12 cellular contexts compared by ENCODE assay signal in the genomic region with DNA sequence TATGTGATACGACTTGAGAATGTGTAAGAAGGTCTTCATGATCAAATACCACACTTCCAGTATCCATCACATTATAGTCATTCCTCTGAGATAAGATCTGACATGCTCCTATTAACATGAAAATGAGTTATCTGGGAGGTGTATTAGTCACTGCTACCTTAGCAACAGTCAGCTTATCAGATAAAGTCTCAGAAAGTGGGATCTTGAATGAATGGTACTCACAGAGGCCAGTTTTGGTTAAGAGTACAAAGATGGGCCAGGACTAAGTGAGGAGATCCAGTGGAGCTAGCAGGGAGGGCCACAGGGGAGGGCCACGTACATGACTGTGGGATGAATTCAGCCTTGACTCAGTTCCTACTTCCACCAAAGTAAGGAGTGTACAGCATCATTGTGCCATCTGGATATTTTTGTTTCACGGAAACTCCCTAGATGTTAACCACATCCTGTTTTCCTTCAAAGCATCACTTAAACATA.
DNase-seq lines count a peak whose midpoint lies in the region; ATAC-seq and TF ChIP-seq lines count a peak whose summit lies in the region.
"Had no signal": no experiment of that assay in that cellular context is flagged by ENCODE, and none has a peak within 500 bp of the region (broad histone marks: within the 10 kb centered on the region; RNA-seq: fewer than 3 reads in every experiment).

No MANE protein-coding gene starts in this region.

- peak overlapping the region; percentile 14 for H3K27ac Mint-ChIP-seq in T-helper 2 cell treated with Interferon-gamma antibody and Interleukin-4, amounts not matched to agents 5 μg/mL and 100 μg/mL, for 36 hours
- H3K27ac Mint-ChIP-seq: activated naive CD8-positive, alpha-beta T cell treated with anti-CD3 and anti-CD28 coated beads, Interleukin-2, amount 10 ng/mL, durations not matched to agents 7 days and 5 days had no signal

- H3K36me3 Mint-ChIP-seq in T-helper 2 cell treated with Interferon-gamma antibody and Interleukin-4, amounts not matched to agents 5 μg/mL and 100 μg/mL, for 36 hours (ENCODE audit: low read depth): no peaks in the 10 kb centered on the region
- H3K36me3 Mint-ChIP-seq: activated naive CD8-positive, alpha-beta T cell treated with anti-CD3 and anti-CD28 coated beads, Interleukin-2, amount 10 ng/mL, durations not matched to agents 7 days and 5 days had no signal

- 54 to 56% methylated on average over 3 of the region's 3 CpGs for WGBS in body of pancreas, 2 donors

- no peaks in the 10 kb centered on the region for H3K4me1 ChIP-seq in effector memory CD4-positive, alpha-beta T cell (ENCODE audit: control insufficient read depth, insufficient read depth, low read length, poor library complexity, severe bottlenecking)
- no peaks in the 10 kb centered on the region for H3K4me1 ChIP-seq in body of pancreas
- H3K4me1 ChIP-seq: transverse colon had no signal

- TF ChIP-seq CTCF in body of pancreas (IDR thresholded peaks at IDR 0.05): no peak

- TF ChIP-seq POLR2A in body of pancreas (IDR thresholded peaks at IDR 0.05): no peak

- no peak overlapping the region for H3K27ac ChIP-seq in effector memory CD4-positive, alpha-beta T cell (ENCODE audit: insufficient read depth, low read length, poor library complexity, severe bottlenecking)
- H3K27ac ChIP-seq in body of pancreas: no peak overlapping the region
- H3K27ac ChIP-seq: transverse colon had no signal

- no peaks in the 10 kb centered on the region for H3K27me3 Mint-ChIP-seq in T-helper 2 cell treated with Interferon-gamma antibody and Interleukin-4, amounts not matched to agents 5 μg/mL and 100 μg/mL, for 36 hours (ENCODE audit: low read depth)
- H3K27me3 Mint-ChIP-seq: activated naive CD8-positive, alpha-beta T cell treated with anti-CD3 and anti-CD28 coated beads, Interleukin-2, amount 10 ng/mL, durations not matched to agents 7 days and 5 days had no signal

- no peaks in the 10 kb centered on the region for H3K36me3 ChIP-seq in effector memory CD4-positive, alpha-beta T cell (ENCODE audit: control insufficient read depth, insufficient read depth, low read length)
- H3K36me3 ChIP-seq in body of pancreas (replicated peaks in 1 of 2; ENCODE audit: insufficient read depth in 1 of 2, low read depth in 2 of 2): no peaks in the 10 kb centered on the region
- H3K36me3 ChIP-seq: transverse colon had no signal

- H3K27me3 ChIP-seq in effector memory CD4-positive, alpha-beta T cell (replicated peaks; ENCODE audit: control insufficient read depth, insufficient read depth, low read length, poor library complexity, severe bottlenecking): no peaks in the 10 kb centered on the region
- no peaks in the 10 kb centered on the region for H3K27me3 ChIP-seq in body of pancreas
- H3K27me3 ChIP-seq: transverse colon had no signal

- H3K4me3 Mint-ChIP-seq in T-helper 2 cell treated with Interferon-gamma antibody and Interleukin-4, amounts not matched to agents 5 μg/mL and 100 μg/mL, for 36 hours: no peak overlapping the region
- H3K4me3 Mint-ChIP-seq: activated naive CD8-positive, alpha-beta T cell treated with anti-CD3 and anti-CD28 coated beads, Interleukin-2, amount 10 ng/mL, durations not matched to agents 7 days and 5 days had no signal

- H3K4me3 ChIP-seq in effector memory CD4-positive, alpha-beta T cell (ENCODE audit: insufficient read depth, low read depth, low read length, poor library complexity, severe bottlenecking): no peak overlapping the region
- no peak overlapping the region for H3K4me3 ChIP-seq in body of pancreas
- H3K4me3 ChIP-seq: transverse colon had no signal

- DNase-seq in T-helper 2 cell treated with Interferon-gamma antibody and Interleukin-4, amounts not matched to agents 5 μg/mL and 100 μg/mL, for 36 hours (ENCODE audit: low spot score): no peak
- DNase-seq in non-pigmented ciliary epithelial cell (ENCODE audit: low read depth) (peak; percentile 75), DMS79 treated with DMSO at 0.1 percent for 48 hours (lab: John Stamatoyannopoulos, UW) (no peak), AML-193 (lab: John Stamatoyannopoulos, UW) (no peak), body of pancreas (no peak)
- DNase-seq in effector memory CD4-positive, alpha-beta T cell: no peak
- DNase-seq: activated naive CD8-positive, alpha-beta T cell treated with anti-CD3 and anti-CD28 coated beads, Interleukin-2, amount 10 ng/mL, durations not matched to agents 7 days and 5 days; left colon; NCI-H1048; transverse colon had no signal

- ATAC-seq in GM19023 (IDR thresholded peaks at IDR 0.05; ENCODE audit: unreplicated experiment) (peak; percentile 57), HG03159 (IDR thresholded peaks at IDR 0.05; ENCODE audit: unreplicated experiment) (peak; percentile 41), body of pancreas (no peak)
- ATAC-seq: left colon had no signal

- H3K4me1 Mint-ChIP-seq in T-helper 2 cell treated with Interferon-gamma antibody and Interleukin-4, amounts not matched to agents 5 μg/mL and 100 μg/mL, for 36 hours (ENCODE audit: low read depth): peaks cover 3% of the 10 kb centered on the region
- H3K4me1 Mint-ChIP-seq: activated naive CD8-positive, alpha-beta T cell treated with anti-CD3 and anti-CD28 coated beads, Interleukin-2, amount 10 ng/mL, durations not matched to agents 7 days and 5 days had no signal

- intact Hi-C loops in body of pancreas (cut with DNase I): no loop called here

- no peaks in the 10 kb centered on the region for H3K9me3 ChIP-seq in effector memory CD4-positive, alpha-beta T cell (ENCODE audit: control insufficient read depth, low read length)
- no peaks in the 10 kb centered on the region for H3K9me3 ChIP-seq in body of pancreas
- H3K9me3 ChIP-seq: transverse colon had no signal

- no peaks in the 10 kb centered on the region for H3K9me3 Mint-ChIP-seq in T-helper 2 cell treated with Interferon-gamma antibody and Interleukin-4, amounts not matched to agents 5 μg/mL and 100 μg/mL, for 36 hours
- H3K9me3 Mint-ChIP-seq: activated naive CD8-positive, alpha-beta T cell treated with anti-CD3 and anti-CD28 coated beads, Interleukin-2, amount 10 ng/mL, durations not matched to agents 7 days and 5 days had no signal
